In the genomic region with DNA sequence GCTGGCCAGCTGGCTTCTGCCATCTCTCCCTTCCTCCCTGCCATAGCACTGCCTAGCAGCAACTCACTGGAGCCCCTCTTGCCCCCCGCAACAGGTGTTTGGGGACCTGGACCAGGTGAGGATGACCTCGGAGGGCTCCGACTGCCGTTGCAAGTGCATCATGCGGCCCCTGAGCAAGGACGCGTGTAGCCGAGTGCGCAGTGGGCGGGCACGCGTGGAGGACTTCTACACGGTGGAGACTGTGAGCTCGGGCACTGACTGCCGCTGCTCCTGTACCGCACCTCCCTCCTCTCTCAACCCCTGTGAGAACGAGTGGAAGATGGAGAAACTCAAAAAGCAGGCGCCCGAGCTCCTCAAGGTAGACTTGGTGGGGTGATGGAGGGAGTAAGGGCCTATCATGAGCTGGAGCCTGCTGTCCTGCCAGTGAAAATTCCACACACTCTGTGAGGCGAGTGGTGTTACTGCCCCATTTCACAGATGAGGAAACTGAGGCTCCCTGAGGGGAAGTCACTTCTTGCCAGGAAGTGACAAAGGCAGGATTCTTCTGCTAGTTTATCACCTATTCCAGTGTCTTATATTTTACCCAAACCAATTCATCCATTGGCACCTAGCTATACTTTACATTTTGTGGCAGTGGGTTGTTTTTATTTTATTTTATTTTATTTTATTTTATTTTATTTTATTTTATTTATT, we compare ENCODE assay signal across 22 cellular contexts. TPM values are rescaled to one million over a fixed set of nuclear protein-coding genes. Genes with fewer than 3 reads are reported as not detected.
A peak's percentile ranks its signal among the peaks of the same experiment; 100 is the strongest.
DNase-seq lines count a peak whose midpoint lies in the region; ATAC-seq and TF ChIP-seq lines count a peak whose summit lies in the region.
"Had no signal": no experiment of that assay in that cellular context is flagged by ENCODE, and none has a peak within 500 bp of the region (broad histone marks: within the 10 kb centered on the region; RNA-seq: fewer than 3 reads in every experiment).

No MANE protein-coding gene starts in this region.

- H4K20me1 ChIP-seq in osteoblast (ENCODE audit: insufficient read depth, low read length), result no peaks in the 10 kb centered on the region

- H3K9me3 ChIP-seq in osteoblast (ENCODE audit: low read depth, low read length) (no peaks in the 10 kb centered on the region), upper lobe of right lung (no peaks in the 10 kb centered on the region)
- H3K9me3 ChIP-seq: esophagus squamous epithelium, gastroesophageal sphincter had no signal

- no peak overlapping the region for H3K4me2 ChIP-seq in osteoblast (ENCODE audit: insufficient read depth, low read length)

- TF ChIP-seq CTCF in coronary artery (IDR thresholded peaks at IDR 0.05) (no peak), osteoblast (IDR thresholded peaks at IDR 0.05; ENCODE audit: extremely low read depth, low read depth, low read length) (no peak), upper lobe of right lung (IDR thresholded peaks at IDR 0.05) (no peak)

- no peak overlapping the region for H2AFZ ChIP-seq in osteoblast (ENCODE audit: low read length)

- H3K27ac ChIP-seq in coronary artery (no peak overlapping the region), osteoblast (ENCODE audit: low read depth, low read length) (no peak overlapping the region), upper lobe of right lung (no peak overlapping the region)
- H3K27ac ChIP-seq: esophagus squamous epithelium, gastroesophageal sphincter, HL-60 had no signal

- H3K36me3 ChIP-seq in osteoblast (ENCODE audit: insufficient read depth, low read length) (no peaks in the 10 kb centered on the region), upper lobe of right lung (no peaks in the 10 kb centered on the region)

- intact Hi-C loops in upper lobe of right lung (cut with DNase I), result no loop called here

- H3K4me3 ChIP-seq in coronary artery, result no peak overlapping the region
- no peak overlapping the region for H3K4me3 ChIP-seq in osteoblast (ENCODE audit: insufficient read depth, low read length)
- no peak overlapping the region for H3K4me3 ChIP-seq in upper lobe of right lung
- H3K4me3 ChIP-seq: esophagus squamous epithelium, gastroesophageal sphincter had no signal

- peaks cover 3% of the 10 kb centered on the region for H3K4me1 ChIP-seq in osteoblast (ENCODE audit: insufficient read depth, low read length)
- no peaks in the 10 kb centered on the region for H3K4me1 ChIP-seq in upper lobe of right lung

- ATAC-seq in upper lobe of right lung, result no peak
- ATAC-seq in HG03108 (IDR thresholded peaks at IDR 0.05; ENCODE audit: unreplicated experiment), result no peak
- ATAC-seq in HG02642 (IDR thresholded peaks at IDR 0.05; ENCODE audit: poor library complexity, unreplicated experiment), result no peak
- ATAC-seq: activated CD4-positive, alpha-beta T cell treated with anti-CD3 and anti-CD28 coated beads for 36 hours; gastroesophageal sphincter; naive thymus-derived CD8-positive, alpha-beta T cell; stimulated activated naive CD8-positive, alpha-beta T cell treated with anti-CD3 and anti-CD28 coated beads, Interleukin-15, amount 100 ng/mL, for 72 hours had no signal

- H3K27me3 ChIP-seq in osteoblast (ENCODE audit: insufficient read depth, low read length) (no peaks in the 10 kb centered on the region), upper lobe of right lung (no peaks in the 10 kb centered on the region)
- H3K27me3 ChIP-seq: esophagus squamous epithelium, gastroesophageal sphincter had no signal

- no peaks in the 10 kb centered on the region for H3K79me2 ChIP-seq in osteoblast (ENCODE audit: insufficient read depth, low read length)

- DNase-seq in activated effector memory CD4-positive, alpha-beta T cell treated with anti-CD3 and anti-CD28 coated beads, Interleukin-2, amount 50 U/mL, for 16 hours, result peak; percentile 44
- no peak for DNase-seq in activated effector memory CD4-positive, alpha-beta T cell treated with Interleukin-2 at 50 U/mL for 16 hours
- DNase-seq in coronary artery (ENCODE audit: low spot score) (peak; percentile 55), osteoblast (ENCODE audit: insufficient read length, low spot score, missing footprints) (peak; percentile 18), upper lobe of right lung (peak; percentile 54), activated gamma-delta T cell treated with Interleukin-2 at 50 U/mL for 16 hours (no peak)
- DNase-seq: activated CD4-positive, alpha-beta T cell treated with anti-CD3 and anti-CD28 coated beads for 36 hours; activated gamma-delta T cell; anterior cingulate cortex; central memory CD4-positive, alpha-beta T cell; effector CD8-positive, alpha-beta T cell; esophagus squamous epithelium; kidney glomerular epithelial cell; MM.1S; stimulated activated CD4-positive, alpha-beta T cell treated with anti-CD3 and anti-CD28 coated beads, Interleukin-4, amount 100 ng/mL, for 24 hours; SW 1271 had no signal

RNA-seq across cellular contexts. Expression of gene OLFML2A, which starts 10.1 kb away (rescaled TPM):
- total RNA-seq in osteoblast (27.1 and 29.7 TPM in 2 replicates), upper lobe of right lung (39.5 TPM)

RNA-seq across cellular contexts. Expression of gene NR6A1, which starts 15.9 kb away (rescaled TPM):
- total RNA-seq in osteoblast, result 0.36 and 0.88 TPM in 2 replicates
- 4.0 TPM for total RNA-seq in upper lobe of right lung

Comparison
In these comparisons a context has a peak if more than half of its experiments do, and no peak if none do; other contexts are left out.
1. DNase-seq: peak in activated effector memory CD4-positive, alpha-beta T cell treated with anti-CD3 and anti-CD28 coated beads, Interleukin-2, amount 50 U/mL, for 16 hours (single experiment), coronary artery (single experiment), osteoblast (single experiment) and upper lobe of right lung (single experiment); none in activated effector memory CD4-positive, alpha-beta T cell treated with Interleukin-2 at 50 U/mL for 16 hours (single experiment) and activated gamma-delta T cell treated with Interleukin-2 at 50 U/mL for 16 hours (single experiment).